ENCODE assay signal across 19 cellular contexts in genomic region chr20:1872456-1873183, GRCh38. TPM values are rescaled to one million over a fixed set of nuclear protein-coding genes. Genes with fewer than 3 reads are reported as not detected.
DNase-seq lines count a peak whose midpoint lies in the region; ATAC-seq, FAIRE-seq and TF ChIP-seq lines count a peak whose summit lies in the region.
"Had no signal": no experiment of that assay in that cellular context is flagged by ENCODE, and none has a peak within 500 bp of the region (broad histone marks: within the 10 kb centered on the region; RNA-seq: fewer than 3 reads in every experiment).

No MANE protein-coding gene starts in this region.

- no peak overlapping the region for H3K4me3 Mint-ChIP-seq in activated B cell treated with CpG ODN at 0.5 μM for 24 hours
- H3K4me3 Mint-ChIP-seq in naive B cell, result no peak overlapping the region
- no peak overlapping the region for H3K4me3 Mint-ChIP-seq in immature natural killer cell

- peak overlapping the region; percentile 26 for H3K27ac Mint-ChIP-seq in activated B cell treated with CpG ODN at 0.5 μM for 24 hours
- peak overlapping the region in 5 of 6 donors; percentile 38 to 97 (median 88) for H3K27ac Mint-ChIP-seq in naive B cell
- no peak overlapping the region for H3K27ac Mint-ChIP-seq in immature natural killer cell

- POLR2A ChIA-PET in activated B cell treated with CpG ODN at 0.5 μM for 24 hours (lab: Charles Lee), result interaction anchor here (0.7 to 2.9 kb wide), 8 partner anchors 10 to 70 kb away, joined by 3 to 28 read pairs (median 4); no protein-coding TSS in a partner anchor

- H3K27me3 Mint-ChIP-seq in activated B cell treated with CpG ODN at 0.5 μM for 24 hours (no peaks in the 10 kb centered on the region), naive B cell (peaks cover 0 to 30% (median 13%) of the 10 kb centered on the region in 3 donors), immature natural killer cell (ENCODE audit: low read depth in 3 of 3) (peaks cover 0 to 3% (median 1%) of the 10 kb centered on the region in 3 donors)

- FAIRE-seq in GM12892 (lab: Jason Lieb, UNC), result peak; percentile 74
- FAIRE-seq in GM12891 (lab: Jason Lieb, UNC), result no peak
- FAIRE-seq: A204.1, endometrium had no signal

- intact Hi-C loops in activated B cell treated with CpG ODN at 0.5 μM for 24 hours (cut with micrococcal nuclease), result loop anchor here (10.0 kb wide), 1 partner anchor 432 kb away; no protein-coding TSS in a partner anchor

- DNase-seq in activated CD4-positive, alpha-beta T cell treated with anti-CD3 and anti-CD28 coated beads for 48 hours, result peak; percentile 41
- DNase-seq in activated CD4-positive, alpha-beta T cell treated with anti-CD3 and anti-CD28 coated beads for 4 hours, result no peak
- no peak for DNase-seq in GM12892 (ENCODE audit: insufficient read length)
- DNase-seq in activated B cell treated with CpG ODN at 0.5 μM for 24 hours, result no peak
- DNase-seq in naive B cell, result no peak
- no peak for DNase-seq in GM12891 (ENCODE audit: insufficient read length, low spot score)
- DNase-seq in immature natural killer cell, result no peak
- DNase-seq: Calu3; EL; NCI-H1694 treated with DMSO at 0.1 percent for 48 hours; NCI-H2227 treated with DMSO at 0.1 percent for 48 hours; NCI-H82; OCI-M1; SHP77 treated with DMSO at 0.1 percent for 48 hours; stimulated activated CD4-positive, alpha-beta T cell treated with anti-CD3 and anti-CD28 coated beads, Interleukin-4, amount 100 ng/mL, for 4 hours; T-helper 1 cell had no signal

- H3K36me3 Mint-ChIP-seq in activated B cell treated with CpG ODN at 0.5 μM for 24 hours (ENCODE audit: low read depth) (no peaks in the 10 kb centered on the region), naive B cell (no peaks in the 10 kb centered on the region), immature natural killer cell (no peaks in the 10 kb centered on the region)

- TF ChIP-seq POLR2A in GM12892 (IDR thresholded peaks at IDR 0.05; ENCODE audit: low read depth, low read length), result no peak
- TF ChIP-seq POLR2A in GM12891 (IDR thresholded peaks at IDR 0.05; ENCODE audit: low read depth, low read length), result no peak

- H3K9me3 Mint-ChIP-seq in activated B cell treated with CpG ODN at 0.5 μM for 24 hours (no peaks in the 10 kb centered on the region), naive B cell (peaks cover 0 to 3% (median 0%) of the 10 kb centered on the region in 7 donors), immature natural killer cell (no peaks in the 10 kb centered on the region)

- no peak for TF ChIP-seq CTCF in activated B cell treated with CpG ODN at 0.5 μM for 24 hours (IDR thresholded peaks at IDR 0.05)

- CTCF ChIA-PET in activated B cell treated with CpG ODN at 0.5 μM for 24 hours (lab: Charles Lee), result interaction anchor here (4.5 kb wide), 1 partner anchor 70 kb away, joined by 36 read pairs; no protein-coding TSS in a partner anchor

- ATAC-seq in activated B cell treated with CpG ODN at 0.5 μM for 24 hours (ENCODE audit: low read depth) (peak; percentile 27), naive B cell (ENCODE audit: low read depth in 2 of 2) (no peak), GM21576 (IDR thresholded peaks at IDR 0.05; ENCODE audit: unreplicated experiment) (no peak)

- H3K4me1 Mint-ChIP-seq in activated B cell treated with CpG ODN at 0.5 μM for 24 hours (peaks cover 50% of the 10 kb centered on the region), naive B cell (peaks cover 40 to 54% (median 50%) of the 10 kb centered on the region in 3 donors), immature natural killer cell (no peaks in the 10 kb centered on the region)

TF ChIP-seq in GM12891, 5 proteins besides CTCF, POLR2A, EP300 and RAD21:
- TF ChIP-seq SPI1 (IDR thresholded peaks at IDR 0.05; ENCODE audit: low read depth, low read length) (no peak), TAF1 (IDR thresholded peaks at IDR 0.05; ENCODE audit: low read depth, low read length) (no peak), PAX5 (IDR thresholded peaks at IDR 0.05; ENCODE audit: insufficient read depth, low read length, severe bottlenecking) (no peak), POU2F2 (IDR thresholded peaks at IDR 0.05; ENCODE audit: low read depth, low read length) (no peak), POLR2AphosphoS5 (IDR thresholded peaks at IDR 0.05; ENCODE audit: low read depth, low read length) (no peak)

RNA-seq across cellular contexts. Expression of gene SIRPA, which starts 22.6 kb away (rescaled TPM):
- polyA plus RNA-seq in GM12892 (2012; ENCODE audit: missing spikeins), result 4.3 TPM
- 10.1 and 10.2 TPM in 2 replicates for total RNA-seq in activated B cell treated with CpG ODN at 0.5 μM for 24 hours
- polyA plus RNA-seq in naive B cell (ENCODE audit: low read depth in 6 of 6) (under 1 TPM in 4 of 6 donors, not detected in 2; 0.24 to 0.44 (median 0.26) TPM), immature natural killer cell (under 1 TPM in 2 of 3 donors, not detected in 1; 0.29 to 0.39 TPM)
- 3.3 TPM for polyA plus RNA-seq in GM12891 (2012; ENCODE audit: low read depth, missing spikeins)

Comparison
In these comparisons a context has a peak if more than half of its experiments do, and no peak if none do; other contexts are left out.
1. H3K27ac Mint-ChIP-seq: peak in activated B cell treated with CpG ODN at 0.5 μM for 24 hours (single experiment) and naive B cell (5 of 6); none in immature natural killer cell (0 of 6).